Comparison of ENCODE assay signal across 13 cellular contexts in genomic region chr19:42412223-42412622, GRCh38. TPM values are rescaled to one million over a fixed set of nuclear protein-coding genes. Genes with fewer than 3 reads are reported as not detected.
DNase-seq lines count a peak whose midpoint lies in the region; FAIRE-seq and TF ChIP-seq lines count a peak whose summit lies in the region.
"Had no signal": no experiment of that assay in that cellular context is flagged by ENCODE, and none has a peak within 500 bp of the region (broad histone marks: within the 10 kb centered on the region; RNA-seq: fewer than 3 reads in every experiment).

No MANE protein-coding gene starts in this region.

- no peak overlapping the region for H3K4me3 ChIP-seq in H1 (ENCODE audit: extremely low read depth in 1 of 4, insufficient read depth in 2 of 4, low read depth in 3 of 4, low read length in 4 of 4)
- H3K4me3 ChIP-seq in neural progenitor cell, result no peak overlapping the region
- H3K4me3 ChIP-seq: ascending aorta, esophagus muscularis mucosa, smooth muscle cell had no signal

- H3K4me1 Mint-ChIP-seq in Calu3 (ENCODE audit: low read depth, unreplicated experiment) (peaks cover 42% of the 10 kb centered on the region), neural progenitor cell (peaks cover 18% of the 10 kb centered on the region)
- H3K4me1 Mint-ChIP-seq in activated CD4-positive, alpha-beta memory T cell treated with anti-CD3 and anti-CD28 coated beads, Interleukin-2, amount 10 ng/mL, durations not matched to agents 7 days and 5 days, result peaks cover 3% of the 10 kb centered on the region

- CTCF ChIA-PET in Calu3 (lab: Charles Lee) (interaction anchor here (0.5 to 1.6 kb wide), 2 partner anchors 26 to 739 kb away, joined by 3 to 5 read pairs; no protein-coding TSS in a partner anchor), H1 (lab: Charles Lee; ENCODE audit: partially characterized antibody) (interaction anchor here (0.8 to 6.6 kb wide), 8 partner anchors 8 to 184 kb away, joined by 3 to 38 read pairs (median 4); no protein-coding TSS in a partner anchor)
- CTCF ChIA-PET in activated CD4-positive, alpha-beta memory T cell treated with anti-CD3 and anti-CD28 coated beads, Interleukin-2, amount 10 ng/mL, durations not matched to agents 7 days and 5 days (lab: Charles Lee), result no interaction called here

- H2BK120ac ChIP-seq in H1 (replicated peaks; ENCODE audit: low read depth, low read length), result no peak overlapping the region

- no peak overlapping the region for H4K5ac ChIP-seq in H1 (ENCODE audit: insufficient read length, low read depth, low read length)

- H3F3A ChIP-seq in neural progenitor cell (ENCODE audit: low read depth), result peaks cover 8% of the 10 kb centered on the region

- H3K18ac ChIP-seq in H1 (ENCODE audit: extremely low read depth, low read length), result no peak overlapping the region

- H3K27ac ChIP-seq in H1 (ENCODE audit: low read depth, low read length) (no peak overlapping the region), neural progenitor cell (no peak overlapping the region)
- H3K27ac ChIP-seq: ascending aorta, esophagus muscularis mucosa had no signal

- POLR2A ChIA-PET in H1 (lab: Charles Lee; ENCODE audit: partially characterized antibody), result interaction anchor here (0.9 to 1.8 kb wide), 6 partner anchors 10 to 340 kb away, joined by 3 to 7 read pairs (median 3); no protein-coding TSS in a partner anchor
- POLR2A ChIA-PET in activated CD4-positive, alpha-beta memory T cell treated with anti-CD3 and anti-CD28 coated beads, Interleukin-2, amount 10 ng/mL, durations not matched to agents 7 days and 5 days (lab: Charles Lee), result interaction anchor here (1.0 kb wide), 1 partner anchor 15 kb away, joined by 4 read pairs; no protein-coding TSS in a partner anchor

- H3K14ac ChIP-seq in H1 (ENCODE audit: insufficient read length), result no peak overlapping the region

- TF ChIP-seq EP300 in H1 (IDR thresholded peaks at IDR 0.05; ENCODE audit: borderline replicate concordance in 1 of 2, low read depth in 2 of 2, low read length in 2 of 2), result no peak

- H3K9me3 Mint-ChIP-seq in Calu3 (ENCODE audit: low read depth, unreplicated experiment) (no peaks in the 10 kb centered on the region), neural progenitor cell (no peaks in the 10 kb centered on the region)
- H3K9me3 Mint-ChIP-seq in activated CD4-positive, alpha-beta memory T cell treated with anti-CD3 and anti-CD28 coated beads, Interleukin-2, amount 10 ng/mL, durations not matched to agents 7 days and 5 days, result no peaks in the 10 kb centered on the region

- H3K36me3 Mint-ChIP-seq in Calu3 (ENCODE audit: insufficient read depth, unreplicated experiment), result peaks cover 22% of the 10 kb centered on the region
- peaks cover 10% of the 10 kb centered on the region for H3K36me3 Mint-ChIP-seq in neural progenitor cell
- H3K36me3 Mint-ChIP-seq in activated CD4-positive, alpha-beta memory T cell treated with anti-CD3 and anti-CD28 coated beads, Interleukin-2, amount 10 ng/mL, durations not matched to agents 7 days and 5 days (ENCODE audit: low read depth), result peaks cover 16% of the 10 kb centered on the region

- no peak for TF ChIP-seq CTCF in Calu3 (IDR thresholded peaks at IDR 0.05; ENCODE audit: unreplicated experiment)
- no peak for TF ChIP-seq CTCF in H1 (IDR thresholded peaks at IDR 0.05; ENCODE audit: control extremely low read depth in 1 of 3, insufficient read depth in 1 of 3, low read depth in 1 of 3, low read length in 3 of 3)
- no peak for TF ChIP-seq CTCF in neural progenitor cell (IDR thresholded peaks at IDR 0.05)

- H2BK15ac ChIP-seq in H1 (ENCODE audit: low read length), result no peak overlapping the region

- DNase-seq in Calu3 (peak; percentile 61), NCI-H2227 treated with DMSO at 0.1 percent for 48 hours (lab: John Stamatoyannopoulos, UW) (peak; percentile 27), H1 (ENCODE audit: low read depth in 1 of 2, low spot score in 2 of 2) (no peak), neural progenitor cell (ENCODE audit: low spot score) (peak; percentile 33), NCI-H1092 treated with DMSO at 0.1 percent for 48 hours (lab: John Stamatoyannopoulos, UW) (no peak), SK-N-DZ (ENCODE audit: low spot score) (no peak)
- DNase-seq in activated CD4-positive, alpha-beta memory T cell treated with anti-CD3 and anti-CD28 coated beads, Interleukin-2, amount 10 ng/mL, durations not matched to agents 7 days and 5 days, result no peak
- no peak for DNase-seq in stimulated activated CD4-positive, alpha-beta T cell treated with anti-CD3 and anti-CD28 coated beads, Interleukin-12 subunit alpha, Interleukin-12 subunit beta, amount 100 ng/mL, for 4 hours
- DNase-seq: DMS153, NCI-H1105 had no signal

- no peak overlapping the region for H3K4me2 ChIP-seq in H1 (ENCODE audit: insufficient read depth in 1 of 2, low read depth in 2 of 2, low read length in 2 of 2)
- H3K4me2 ChIP-seq in neural progenitor cell, result no peak overlapping the region
- H3K4me2 ChIP-seq: smooth muscle cell had no signal

- H3K79me1 ChIP-seq in H1 (ENCODE audit: low read depth, low read length), result no peaks in the 10 kb centered on the region

- no peak for TF ChIP-seq RAD21 in H1 (IDR thresholded peaks at IDR 0.05 in 1 of 2, conservative IDR thresholded peaks at IDR 0.05 in 1 of 2; ENCODE audit: low read depth in 2 of 2, low read length in 2 of 2)

- no peak overlapping the region for H2BK5ac ChIP-seq in H1 (ENCODE audit: low read depth, low read length)

- H3K9ac ChIP-seq in H1 (replicated peaks in 1 of 4; ENCODE audit: extremely low read depth in 1 of 4, low read depth in 3 of 4, low read length in 3 of 4) (no peak overlapping the region), neural progenitor cell (no peak overlapping the region)

- no peak overlapping the region for H2BK20ac ChIP-seq in H1 (ENCODE audit: low read length)

- no peaks in the 10 kb centered on the region; a peak in 2 of 8 replicates for H3K36me3 ChIP-seq in H1 (ENCODE audit: control insufficient read depth in 2 of 4, insufficient read depth in 4 of 4, low read length in 3 of 4)
- H3K36me3 ChIP-seq in neural progenitor cell, result no peaks in the 10 kb centered on the region
- H3K36me3 ChIP-seq: ascending aorta had no signal

- no peak overlapping the region for H4K8ac ChIP-seq in H1 (ENCODE audit: extremely low read depth, insufficient read depth, low read length)

- H3K27ac Mint-ChIP-seq in Calu3 (ENCODE audit: unreplicated experiment) (no peak overlapping the region), neural progenitor cell (peak overlapping the region; percentile 21)
- H3K27ac Mint-ChIP-seq in activated CD4-positive, alpha-beta memory T cell treated with anti-CD3 and anti-CD28 coated beads, Interleukin-2, amount 10 ng/mL, durations not matched to agents 7 days and 5 days, result no peak overlapping the region

- H3K4me3 Mint-ChIP-seq in Calu3 (ENCODE audit: low read depth, unreplicated experiment) (no peak overlapping the region), neural progenitor cell (peak overlapping the region; percentile 63)
- H3K4me3 Mint-ChIP-seq in activated CD4-positive, alpha-beta memory T cell treated with anti-CD3 and anti-CD28 coated beads, Interleukin-2, amount 10 ng/mL, durations not matched to agents 7 days and 5 days, result no peak overlapping the region

- FAIRE-seq in H1 (lab: Jason Lieb, UNC), result no peak

- no peak overlapping the region for H2BK12ac ChIP-seq in H1 (ENCODE audit: low read depth, low read length)

- H3K79me2 ChIP-seq in H1 (ENCODE audit: control insufficient read depth in 1 of 2, insufficient read depth in 2 of 2, low read length in 2 of 2), result no peaks in the 10 kb centered on the region
- H3K79me2 ChIP-seq in neural progenitor cell (ENCODE audit: low read depth), result no peaks in the 10 kb centered on the region

- no peak overlapping the region for H3K23ac ChIP-seq in H1 (ENCODE audit: insufficient read length)

- intact Hi-C loops in Calu3 (cut with micrococcal nuclease; ENCODE audit: unreplicated experiment), result no loop called here

- no peak overlapping the region for H3K4ac ChIP-seq in H1 (replicated peaks; ENCODE audit: insufficient read length, low read depth, low read length)

- H4K91ac ChIP-seq in H1 (replicated peaks; ENCODE audit: insufficient read length, low read length), result no peak overlapping the region

- WGBS in H1 (ENCODE audit: extremely low coverage in 1 of 2, insufficient coverage in 1 of 2, insufficient read length in 1 of 2, insufficient replicate concordance in 2 of 2, low coverage in 1 of 2, low lambda C conversion rate in 2 of 2, missing lambda C conversion rate in 1 of 2), 2 experiments, result 69% methylated on average over 5 of the region's 7 CpGs; no CpG with 5 or more reads in 1 of the 2 experiments

- H3K4me1 ChIP-seq in H1 (replicated peaks in 1 of 4; ENCODE audit: control insufficient read depth in 3 of 4, insufficient read depth in 4 of 4, low read length in 3 of 4) (peaks cover 0 to 9% (median 1%) of the 10 kb centered on the region in 4 experiments; a peak in 2 of 7 replicates), neural progenitor cell (peaks cover 7% of the 10 kb centered on the region)
- H3K4me1 ChIP-seq: ascending aorta had no signal

- no TSS peak for BruUV-seq in Calu3 (replicated peaks; lab: Mats Ljungman, UMichigan)

- H3K56ac ChIP-seq in H1 (replicated peaks; ENCODE audit: insufficient read length, low read depth, low read length), result no peak overlapping the region

- no peak for TF ChIP-seq POLR2A in H1 (IDR thresholded peaks at IDR 0.05; ENCODE audit: control extremely low read depth in 1 of 2, low read depth in 2 of 2, low read length in 2 of 2)

- H3K9me3 ChIP-seq in H1 (ENCODE audit: insufficient read depth in 2 of 2, low read depth in 1 of 2, low read length in 1 of 2), result no peaks in the 10 kb centered on the region
- no peaks in the 10 kb centered on the region for H3K9me3 ChIP-seq in neural progenitor cell (ENCODE audit: low read depth)
- H3K9me3 ChIP-seq: ascending aorta, esophagus muscularis mucosa had no signal

- H4K20me1 ChIP-seq in H1 (replicated peaks in 1 of 2; ENCODE audit: control insufficient read depth in 1 of 2, insufficient read depth in 2 of 2, low read length in 2 of 2) (peaks cover 12 to 31% of the 10 kb centered on the region in 2 experiments), neural progenitor cell (ENCODE audit: low read depth) (peaks cover 76% of the 10 kb centered on the region)

- H2AFZ ChIP-seq in H1 (ENCODE audit: low read length), result no peak overlapping the region
- H2AFZ ChIP-seq in neural progenitor cell (replicated peaks), result no peak overlapping the region

- H3K23me2 ChIP-seq in H1 (ENCODE audit: low read depth, low read length), result 0 out of 2 replicates have a peak, but pooled peaks cover 2% of the 10 kb centered on the region

- H3K27me3 Mint-ChIP-seq in Calu3 (ENCODE audit: unreplicated experiment) (no peaks in the 10 kb centered on the region), neural progenitor cell (ENCODE audit: insufficient read depth, low read depth) (peaks cover 15% of the 10 kb centered on the region)
- no peaks in the 10 kb centered on the region for H3K27me3 Mint-ChIP-seq in activated CD4-positive, alpha-beta memory T cell treated with anti-CD3 and anti-CD28 coated beads, Interleukin-2, amount 10 ng/mL, durations not matched to agents 7 days and 5 days

- H3K27me3 ChIP-seq in H1 (replicated peaks in 1 of 4; ENCODE audit: control insufficient read depth in 3 of 4, extremely low read depth in 1 of 4, insufficient read depth in 3 of 4, low read length in 3 of 4) (peaks cover 0 to 26% (median 15%) of the 10 kb centered on the region in 4 experiments; a peak in 5 of 7 replicates), neural progenitor cell (peaks cover 11% of the 10 kb centered on the region)
- H3K27me3 ChIP-seq: ascending aorta, esophagus muscularis mucosa had no signal

- no peak overlapping the region for H2AK5ac ChIP-seq in H1 (ENCODE audit: low read depth, low read length)

RNA-seq across cellular contexts. Expression of gene LIPE, which starts 15.0 kb away (rescaled TPM):
- 17.1 and 22.0 TPM in 2 replicates for total RNA-seq in Calu3 (2022)
- total RNA-seq in H1 (2021; fragmentation: NEBNext Ultra II Directional; extraction: Animal tissue kit (Norgen Biotek cat#: 25700)), result 12.5 and 15.9 TPM in 2 replicates
- polyA plus RNA-seq in H1 (2011; rRNA removed), result 8.7 and 17.0 TPM in 2 replicates
- polyA plus RNA-seq in H1 (2011; cell fraction: cytosol; rRNA removed), result 10.3 TPM
- polyA plus RNA-seq in H1 (2011; cell fraction: nucleus; rRNA removed), result 15.3 TPM
- polyA plus RNA-seq in H1 (2012, experiment 1 of 2), result 5.6 to 13.0 TPM (median 9.4 TPM) in 4 replicates
- 5.2 TPM for polyA plus RNA-seq in H1 (2012, experiment 2 of 2)
- 6.4 TPM for polyA plus RNA-seq in H1 (2013, experiment 1 of 2)
- polyA plus RNA-seq in H1 (2013, experiment 2 of 2), result 5.8 TPM
- 3.5 and 7.4 TPM in 2 replicates for polyA minus RNA-seq in H1 (2011; rRNA and poly(A)+ RNA removed)
- polyA minus RNA-seq in H1 (2011; cell fraction: cytosol; rRNA and poly(A)+ RNA removed), result 10.0 TPM
- polyA minus RNA-seq in H1 (2011; cell fraction: nucleus; rRNA and poly(A)+ RNA removed), result 18.8 TPM
- 3.5 and 5.0 TPM in 2 replicates for total RNA-seq in neural progenitor cell (ENCODE audit: low replicate concordance)
- polyA plus RNA-seq in SK-N-DZ (2014; cell fraction: cytosol; rRNA removed), result 3.8 and 6.9 TPM in 2 replicates
- polyA plus RNA-seq in SK-N-DZ (2014; cell fraction: nucleus; rRNA removed), result 4.3 and 4.7 TPM in 2 replicates
- 10 to 100 TPM; 34.7 to 37.2 TPM for total RNA-seq in activated CD4-positive, alpha-beta memory T cell treated with anti-CD3 and anti-CD28 coated beads, Interleukin-2, amount 10 ng/mL, durations not matched to agents 7 days and 5 days

RNA-seq across cellular contexts. Expression of gene CNFN, which starts 22.1 kb away (rescaled TPM):
- 1.6 TPM in 2 replicates for total RNA-seq in Calu3 (2022)
- total RNA-seq in H1 (2021; fragmentation: NEBNext Ultra II Directional; extraction: Animal tissue kit (Norgen Biotek cat#: 25700)), result 8.9 and 12.6 TPM in 2 replicates
- polyA plus RNA-seq in H1 (2011; rRNA removed), result 31.5 and 54.3 TPM in 2 replicates
- 22.7 TPM for polyA plus RNA-seq in H1 (2011; cell fraction: cytosol; rRNA removed)
- polyA plus RNA-seq in H1 (2011; cell fraction: nucleus; rRNA removed), result 26.0 TPM
- 9.3 to 41.6 TPM (median 27.4 TPM) in 4 replicates for polyA plus RNA-seq in H1 (2012, experiment 1 of 2)
- 6.6 TPM for polyA plus RNA-seq in H1 (2012, experiment 2 of 2)
- polyA plus RNA-seq in H1 (2013, experiment 1 of 2), result 39.2 TPM
- polyA plus RNA-seq in H1 (2013, experiment 2 of 2), result 41.9 TPM
- 3.0 TPM in 2 replicates for polyA minus RNA-seq in H1 (2011; rRNA and poly(A)+ RNA removed)
- polyA minus RNA-seq in H1 (2011; cell fraction: cytosol; rRNA and poly(A)+ RNA removed), result 7.1 TPM
- polyA minus RNA-seq in H1 (2011; cell fraction: nucleus; rRNA and poly(A)+ RNA removed), result 4.8 TPM
- total RNA-seq in neural progenitor cell (ENCODE audit: low replicate concordance), result 2.9 and 3.2 TPM in 2 replicates
- not detected in 2 replicates for polyA plus RNA-seq in SK-N-DZ (2014; cell fraction: cytosol; rRNA removed)
- polyA plus RNA-seq in SK-N-DZ (2014; cell fraction: nucleus; rRNA removed), result 0.76 TPM in 1 of 2 replicates, not detected in the other
- not detected for total RNA-seq in activated CD4-positive, alpha-beta memory T cell treated with anti-CD3 and anti-CD28 coated beads, Interleukin-2, amount 10 ng/mL, durations not matched to agents 7 days and 5 days
- total RNA-seq: ascending aorta had no signal

RNA-seq across cellular contexts. Expression of gene CXCL17, which starts 30.5 kb away (rescaled TPM):
- total RNA-seq in Calu3 (2022), result 3.8 and 4.0 TPM in 2 replicates
- total RNA-seq in H1 (2021; fragmentation: NEBNext Ultra II Directional; extraction: Animal tissue kit (Norgen Biotek cat#: 25700)), result not detected in 2 replicates
- polyA plus RNA-seq in H1 (2011; rRNA removed), result 0.11 TPM in 1 of 2 replicates, not detected in the other
- polyA plus RNA-seq in H1 (2011; cell fraction: cytosol; rRNA removed), result 0.09 TPM
- polyA plus RNA-seq in H1 (2011; cell fraction: nucleus; rRNA removed), result not detected
- not detected in 4 replicates for polyA plus RNA-seq in H1 (2012, experiment 1 of 2)
- not detected for polyA plus RNA-seq in H1 (2012, experiment 2 of 2)
- not detected for polyA plus RNA-seq in H1 (2013, experiment 1 of 2)
- polyA plus RNA-seq in H1 (2013, experiment 2 of 2), result 0.06 TPM
- not detected in 2 replicates for polyA minus RNA-seq in H1 (2011; rRNA and poly(A)+ RNA removed)
- polyA minus RNA-seq in H1 (2011; cell fraction: cytosol; rRNA and poly(A)+ RNA removed), result not detected
- not detected for polyA minus RNA-seq in H1 (2011; cell fraction: nucleus; rRNA and poly(A)+ RNA removed)
- 0.12 TPM in 1 of 2 replicates, not detected in the other for total RNA-seq in neural progenitor cell (ENCODE audit: low replicate concordance)
- not detected in 2 replicates for polyA plus RNA-seq in SK-N-DZ (2014; cell fraction: cytosol; rRNA removed)
- not detected in 2 replicates for polyA plus RNA-seq in SK-N-DZ (2014; cell fraction: nucleus; rRNA removed)
- total RNA-seq in activated CD4-positive, alpha-beta memory T cell treated with anti-CD3 and anti-CD28 coated beads, Interleukin-2, amount 10 ng/mL, durations not matched to agents 7 days and 5 days, result not detected
- total RNA-seq: ascending aorta, smooth muscle cell had no signal
- polyA plus RNA-seq: smooth muscle cell had no signal

Comparison
In these comparisons a context has a peak if more than half of its experiments do, and no peak if none do; other contexts are left out.
1. DNase-seq: peak in Calu3 (single experiment), NCI-H2227 treated with DMSO at 0.1 percent for 48 hours (single experiment) and neural progenitor cell (single experiment); none in H1 (0 of 2), NCI-H1092 treated with DMSO at 0.1 percent for 48 hours (single experiment), SK-N-DZ (single experiment), activated CD4-positive, alpha-beta memory T cell treated with anti-CD3 and anti-CD28 coated beads, Interleukin-2, amount 10 ng/mL, durations not matched to agents 7 days and 5 days (single experiment) and stimulated activated CD4-positive, alpha-beta T cell treated with anti-CD3 and anti-CD28 coated beads, Interleukin-12 subunit alpha, Interleukin-12 subunit beta, amount 100 ng/mL, for 4 hours (single experiment).